Comparison of ENCODE assay signal across 1 cellular context in genomic region chr12:48985901-48986300, GRCh38.
TF ChIP-seq lines count a peak whose summit lies in the region.

No MANE protein-coding gene starts in this region.

TF ChIP-seq in HCT116, 20 proteins besides CTCF, POLR2A, EP300 and RAD21 (continued from another document):
- no peak for TF ChIP-seq FOSL1 (IDR thresholded peaks at IDR 0.05; ENCODE audit: low read depth)
